ENCODE assay signal across 22 cellular contexts in genomic region chr10:78806805-78807221, GRCh38.
A peak's percentile ranks its signal among the peaks of the same experiment; 100 is the strongest.
DNase-seq lines count a peak whose midpoint lies in the region; ATAC-seq and TF ChIP-seq lines count a peak whose summit lies in the region.
"Had no signal": no experiment of that assay in that cellular context is flagged by ENCODE, and none has a peak within 500 bp of the region (broad histone marks: within the 10 kb centered on the region; RNA-seq: fewer than 3 reads in every experiment).

No MANE protein-coding gene starts in this region.

- H3K27ac ChIP-seq in PC-3 (ENCODE audit: low read length) = peak overlapping the region; percentile 1; the same call in 1 of the 2 replicates
- no peak overlapping the region for H3K27ac ChIP-seq in CD8-positive, alpha-beta T cell (ENCODE audit: low read depth, low read length)

- H3K27ac Mint-ChIP-seq in CD8-positive, alpha-beta T cell = no peak overlapping the region
- H3K27ac Mint-ChIP-seq in activated T-helper 1 cell treated with anti-CD3 and anti-CD28 coated beads, Interleukin-12 subunit alpha, Interleukin-12 subunit beta, Interleukin-2, Interleukin-4 antibody, amounts not matched to agents 30 ng/mL and 10 ng/mL and 1 ng/mL, durations not matched to agents 14 hours and 24 hours and 36 hours = no peak overlapping the region
- H3K27ac Mint-ChIP-seq: activated CD8-positive, alpha-beta T cell treated with anti-CD3 and anti-CD28 coated beads for 36 hours; activated naive CD4-positive, alpha-beta T cell treated with anti-CD3 and anti-CD28 coated beads, Interleukin-2, amount 50 U/mL, for 72 hours; activated T-cell treated with anti-CD3 and anti-CD28 coated beads, Interleukin-2, amount 50 U/mL, for 72 hours; GM23338; naive thymus-derived CD4-positive, alpha-beta T cell had no signal

- H3K4me1 ChIP-seq in PC-3 (ENCODE audit: insufficient read depth, low read length) = peaks cover 65% of the 10 kb centered on the region
- H3K4me1 ChIP-seq in CD8-positive, alpha-beta T cell (ENCODE audit: insufficient read depth, low read length) = no peaks in the 10 kb centered on the region

- H3K4me2 ChIP-seq in PC-3 (ENCODE audit: low read length) = peak overlapping the region; percentile 6
- H3K4me2 ChIP-seq: GM23338 had no signal

- intact Hi-C loops in PC-3 (cut with micrococcal nuclease) = loop anchor here (1.0 to 10.0 kb wide), 2 partner anchors 187 to 762 kb away; no protein-coding TSS in a partner anchor
- intact Hi-C loops in CD8-positive, alpha-beta T cell (cut with DNase I, micrococcal nuclease) = no loop called here
- intact Hi-C loops in activated T-helper 1 cell treated with anti-CD3 and anti-CD28 coated beads, Interleukin-12 subunit alpha, Interleukin-12 subunit beta, Interleukin-2, Interleukin-4 antibody, amounts not matched to agents 30 ng/mL and 10 ng/mL and 1 ng/mL, durations not matched to agents 14 hours and 24 hours and 36 hours (cut with micrococcal nuclease) = no loop called here

- H3K79me2 ChIP-seq in PC-3 (ENCODE audit: low read length) = no peaks in the 10 kb centered on the region

- H3K9me2 ChIP-seq in PC-3 (replicated peaks; ENCODE audit: low read length) = no peaks in the 10 kb centered on the region

- no peaks in the 10 kb centered on the region for H3K27me3 ChIP-seq in PC-3 (ENCODE audit: low read length)
- H3K27me3 ChIP-seq in CD8-positive, alpha-beta T cell (ENCODE audit: insufficient read depth, low read length) = no peaks in the 10 kb centered on the region
- H3K27me3 ChIP-seq: right atrium auricular region had no signal

- H3K9me3 ChIP-seq in PC-3 (ENCODE audit: low read length) = peaks cover 9% of the 10 kb centered on the region; the same call in 1 of the 2 replicates
- H3K9me3 ChIP-seq in CD8-positive, alpha-beta T cell (ENCODE audit: low read length) = no peaks in the 10 kb centered on the region
- H3K9me3 ChIP-seq: right atrium auricular region had no signal

- peak; percentile 37 for DNase-seq in Daoy (ENCODE audit: low read depth)
- peak; percentile 100 for DNase-seq in PC-3
- DNase-seq in glomerular visceral epithelial cell (ENCODE audit: extremely low spot score) = peak; percentile 2
- peak; percentile 17 for DNase-seq in renal cortical epithelial cell (ENCODE audit: low read depth)
- DNase-seq in CD8-positive, alpha-beta T cell = no peak
- DNase-seq in NCI-H2171 (lab: John Stamatoyannopoulos, UW) = no peak
- DNase-seq in activated T-helper 1 cell treated with anti-CD3 and anti-CD28 coated beads, Interleukin-12 subunit alpha, Interleukin-12 subunit beta, Interleukin-2, Interleukin-4 antibody, amounts not matched to agents 30 ng/mL and 10 ng/mL and 1 ng/mL, durations not matched to agents 14 hours and 24 hours and 36 hours (ENCODE audit: low spot score) = no peak
- DNase-seq: ACHN; activated CD8-positive, alpha-beta T cell treated with anti-CD3 and anti-CD28 coated beads for 36 hours; activated T-cell treated with anti-CD3 and anti-CD28 coated beads, Interleukin-2, amount 50 U/mL, for 72 hours; cortex of kidney; DMS153; naive thymus-derived CD4-positive, alpha-beta T cell; NCI-H1105; NCI-H2081 had no signal

- CTCF ChIA-PET in PC-3 (lab: Charles Lee) = no interaction called here
- CTCF ChIA-PET in CD8-positive, alpha-beta T cell (lab: Charles Lee) = interaction anchor here (1.0 to 1.4 kb wide), 2 partner anchors 15 to 389 kb away, joined by 3 to 4 read pairs; no protein-coding TSS in a partner anchor

- H3K27me3 Mint-ChIP-seq in CD8-positive, alpha-beta T cell (ENCODE audit: low read depth) = no peaks in the 10 kb centered on the region
- H3K27me3 Mint-ChIP-seq in activated T-helper 1 cell treated with anti-CD3 and anti-CD28 coated beads, Interleukin-12 subunit alpha, Interleukin-12 subunit beta, Interleukin-2, Interleukin-4 antibody, amounts not matched to agents 30 ng/mL and 10 ng/mL and 1 ng/mL, durations not matched to agents 14 hours and 24 hours and 36 hours (ENCODE audit: insufficient read depth) = peaks cover 9% of the 10 kb centered on the region
- H3K27me3 Mint-ChIP-seq: activated CD8-positive, alpha-beta T cell treated with anti-CD3 and anti-CD28 coated beads for 36 hours had no signal

- H3K9me3 Mint-ChIP-seq in CD8-positive, alpha-beta T cell = no peaks in the 10 kb centered on the region
- H3K9me3 Mint-ChIP-seq in activated T-helper 1 cell treated with anti-CD3 and anti-CD28 coated beads, Interleukin-12 subunit alpha, Interleukin-12 subunit beta, Interleukin-2, Interleukin-4 antibody, amounts not matched to agents 30 ng/mL and 10 ng/mL and 1 ng/mL, durations not matched to agents 14 hours and 24 hours and 36 hours = no peaks in the 10 kb centered on the region
- H3K9me3 Mint-ChIP-seq: activated CD8-positive, alpha-beta T cell treated with anti-CD3 and anti-CD28 coated beads for 36 hours; activated naive CD4-positive, alpha-beta T cell treated with anti-CD3 and anti-CD28 coated beads, Interleukin-2, amount 50 U/mL, for 72 hours; activated T-cell treated with anti-CD3 and anti-CD28 coated beads, Interleukin-2, amount 50 U/mL, for 72 hours; GM23338 had no signal

- no peaks in the 10 kb centered on the region for H3K36me3 Mint-ChIP-seq in CD8-positive, alpha-beta T cell
- no peaks in the 10 kb centered on the region for H3K36me3 Mint-ChIP-seq in activated T-helper 1 cell treated with anti-CD3 and anti-CD28 coated beads, Interleukin-12 subunit alpha, Interleukin-12 subunit beta, Interleukin-2, Interleukin-4 antibody, amounts not matched to agents 30 ng/mL and 10 ng/mL and 1 ng/mL, durations not matched to agents 14 hours and 24 hours and 36 hours (ENCODE audit: low read depth)
- H3K36me3 Mint-ChIP-seq: activated naive CD4-positive, alpha-beta T cell treated with anti-CD3 and anti-CD28 coated beads, Interleukin-2, amount 50 U/mL, for 72 hours; brain; naive thymus-derived CD4-positive, alpha-beta T cell had no signal

- H3F3A ChIP-seq in PC-3 (ENCODE audit: low read length, unreplicated experiment) = peaks cover 6% of the 10 kb centered on the region

- no TSS peak for BruUV-seq in PC-3 (replicated peaks; lab: Mats Ljungman, UMichigan)

- no peak overlapping the region for H3K4me3 Mint-ChIP-seq in CD8-positive, alpha-beta T cell
- no peak overlapping the region for H3K4me3 Mint-ChIP-seq in activated T-helper 1 cell treated with anti-CD3 and anti-CD28 coated beads, Interleukin-12 subunit alpha, Interleukin-12 subunit beta, Interleukin-2, Interleukin-4 antibody, amounts not matched to agents 30 ng/mL and 10 ng/mL and 1 ng/mL, durations not matched to agents 14 hours and 24 hours and 36 hours
- H3K4me3 Mint-ChIP-seq: activated CD8-positive, alpha-beta T cell treated with anti-CD3 and anti-CD28 coated beads for 36 hours; activated T-cell treated with anti-CD3 and anti-CD28 coated beads, Interleukin-2, amount 50 U/mL, for 72 hours; brain; GM23338; naive thymus-derived CD4-positive, alpha-beta T cell had no signal

- no peak for TF ChIP-seq CTCF in PC-3 (conservative IDR thresholded peaks at IDR 0.05; ENCODE audit: low read depth, low read length)
- TF ChIP-seq CTCF in CD8-positive, alpha-beta T cell (IDR thresholded peaks at IDR 0.05) = no peak

- H4K20me1 ChIP-seq in PC-3 (ENCODE audit: low read length) = no peaks in the 10 kb centered on the region

- H3K4me1 Mint-ChIP-seq in CD8-positive, alpha-beta T cell (ENCODE audit: low read depth) = no peaks in the 10 kb centered on the region
- no peaks in the 10 kb centered on the region for H3K4me1 Mint-ChIP-seq in activated T-helper 1 cell treated with anti-CD3 and anti-CD28 coated beads, Interleukin-12 subunit alpha, Interleukin-12 subunit beta, Interleukin-2, Interleukin-4 antibody, amounts not matched to agents 30 ng/mL and 10 ng/mL and 1 ng/mL, durations not matched to agents 14 hours and 24 hours and 36 hours (ENCODE audit: low read depth)
- H3K4me1 Mint-ChIP-seq: GM23338 had no signal

- POLR2A ChIA-PET in PC-3 (lab: Charles Lee; ENCODE audit: unreplicated experiment) = no interaction called here
- POLR2A ChIA-PET in CD8-positive, alpha-beta T cell (lab: Charles Lee) = no interaction called here

- no peaks in the 10 kb centered on the region for H3K36me3 ChIP-seq in PC-3 (ENCODE audit: low read depth, low read length)
- H3K36me3 ChIP-seq in CD8-positive, alpha-beta T cell (ENCODE audit: insufficient read depth, low read length) = no peaks in the 10 kb centered on the region
- H3K36me3 ChIP-seq: right atrium auricular region had no signal

- no peak overlapping the region for H3K4me3 ChIP-seq in PC-3 (ENCODE audit: low read length)
- no peak overlapping the region for H3K4me3 ChIP-seq in CD8-positive, alpha-beta T cell (ENCODE audit: low read depth, low read length)
- H3K4me3 ChIP-seq: GM23338, lung, right atrium auricular region had no signal

- ATAC-seq in PC-3 (no peak), GM19463 (IDR thresholded peaks at IDR 0.05; ENCODE audit: unreplicated experiment) (no peak)
- ATAC-seq in CD8-positive, alpha-beta T cell = no peak
- ATAC-seq: activated CD4-positive, CD25-positive, alpha-beta regulatory T cell treated with anti-CD3 and anti-CD28 coated beads, Interleukin-2, amount 50 U/mL, for 24 hours; activated CD8-positive, alpha-beta T cell treated with anti-CD3 and anti-CD28 coated beads for 36 hours; activated naive CD4-positive, alpha-beta T cell treated with anti-CD3 and anti-CD28 coated beads, Interleukin-2, amount 50 U/mL, for 72 hours; activated T-cell treated with anti-CD3 and anti-CD28 coated beads, Interleukin-2, amount 50 U/mL, for 72 hours; GM23338; naive thymus-derived CD4-positive, alpha-beta T cell had no signal

- no peak overlapping the region for H3K9ac ChIP-seq in PC-3 (ENCODE audit: low read length)

- H2AFZ ChIP-seq in PC-3 (ENCODE audit: low read length) = no peak overlapping the region
- H2AFZ ChIP-seq: GM23338 had no signal

Comparison
In these comparisons a context has a peak if more than half of its experiments do, and no peak if none do; other contexts are left out.
1. DNase-seq: peak in Daoy (single experiment), PC-3 (single experiment), glomerular visceral epithelial cell (single experiment) and renal cortical epithelial cell (single experiment); none in CD8-positive, alpha-beta T cell (0 of 7), NCI-H2171 (single experiment) and activated T-helper 1 cell treated with anti-CD3 and anti-CD28 coated beads, Interleukin-12 subunit alpha, Interleukin-12 subunit beta, Interleukin-2, Interleukin-4 antibody, amounts not matched to agents 30 ng/mL and 10 ng/mL and 1 ng/mL, durations not matched to agents 14 hours and 24 hours and 36 hours (single experiment).